2 cellular contexts compared by ENCODE assay signal in the genomic region with DNA sequence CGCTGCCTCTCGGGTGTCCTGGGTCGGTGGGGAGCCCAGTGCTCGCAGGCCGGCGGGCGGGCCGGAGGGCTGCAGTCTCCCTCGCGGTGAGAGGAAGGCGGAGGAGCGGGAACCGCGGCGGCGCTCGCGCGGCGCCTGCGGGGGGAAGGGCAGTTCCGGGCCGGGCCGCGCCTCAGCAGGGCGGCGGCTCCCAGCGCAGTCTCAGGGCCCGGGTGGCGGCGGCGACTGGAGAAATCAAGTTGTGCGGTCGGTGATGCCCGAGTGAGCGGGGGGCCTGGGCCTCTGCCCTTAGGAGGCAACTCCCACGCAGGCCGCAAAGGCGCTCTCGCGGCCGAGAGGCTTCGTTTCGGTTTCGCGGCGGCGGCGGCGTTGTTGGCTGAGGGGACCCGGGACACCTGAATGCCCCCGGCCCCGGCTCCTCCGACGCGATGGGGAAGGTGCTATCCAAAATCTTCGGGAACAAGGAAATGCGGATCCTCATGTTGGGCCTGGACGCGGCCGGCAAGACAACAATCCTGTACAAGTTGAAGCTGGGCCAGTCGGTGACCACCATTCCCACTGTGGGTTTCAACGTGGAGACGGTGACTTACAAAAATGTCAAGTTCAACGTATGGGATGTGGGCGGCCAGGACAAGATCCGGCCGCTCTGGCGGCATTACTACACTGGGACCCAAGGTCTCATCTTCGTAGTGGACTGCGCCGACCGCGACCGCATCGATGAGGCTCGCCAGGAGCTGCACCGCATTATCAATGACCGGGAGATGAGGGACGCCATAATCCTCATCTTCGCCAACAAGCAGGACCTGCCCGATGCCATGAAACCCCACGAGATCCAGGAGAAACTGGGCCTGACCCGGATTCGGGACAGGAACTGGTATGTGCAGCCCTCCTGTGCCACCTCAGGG.
TF ChIP-seq lines count a peak whose summit lies in the region.

No MANE protein-coding gene starts in this region.

TF ChIP-seq in HEK293T, 16 proteins besides CTCF, POLR2A, EP300 and RAD21:
- TF ChIP-seq ZNF384 (IDR thresholded peaks at IDR 0.05) (no peak), TARDBP (IDR thresholded peaks at IDR 0.05) (no peak), SUZ12 (IDR thresholded peaks at IDR 0.05) (no peak)

TF ChIP-seq in endothelial cell of umbilical vein, 7 proteins besides CTCF, POLR2A, EP300 and RAD21:
- TF ChIP-seq MYC (IDR thresholded peaks at IDR 0.05; ENCODE audit: low read depth, low read length): no peak
- TF ChIP-seq POLR2AphosphoS5 (IDR thresholded peaks at IDR 0.05; ENCODE audit: insufficient read depth, low read depth, low read length): no peak
- no peak for TF ChIP-seq EZH2 (IDR thresholded peaks at IDR 0.05; ENCODE audit: borderline replicate concordance, low read depth, low read length, severe bottlenecking)
- TF ChIP-seq GATA2 (IDR thresholded peaks at IDR 0.05; ENCODE audit: insufficient read depth, insufficient read length, low read depth, low read length): no peak
